In genomic region chr12:47825239-47825639, GRCh38 we compare ENCODE assay signal across 11 cellular contexts. TPM values are rescaled to one million over a fixed set of nuclear protein-coding genes. Genes with fewer than 3 reads are reported as not detected.
DNase-seq lines count a peak whose midpoint lies in the region; ATAC-seq, FAIRE-seq and TF ChIP-seq lines count a peak whose summit lies in the region.
"Had no signal": no experiment of that assay in that cellular context is flagged by ENCODE, and none has a peak within 500 bp of the region (broad histone marks: within the 10 kb centered on the region; RNA-seq: fewer than 3 reads in every experiment).

No MANE protein-coding gene starts in this region.

- no peak for DNase-seq in activated naive CD4-positive, alpha-beta T cell treated with anti-CD3 and anti-CD28 coated beads, Interleukin-2, amount 10 ng/mL, durations not matched to agents 7 days and 5 days
- DNase-seq in activated naive CD4-positive, alpha-beta T cell (lab: John Stamatoyannopoulos, UW) = no peak
- DNase-seq in bronchial epithelial cell (ENCODE audit: low read depth) (peak; percentile 81), vagina (ENCODE audit: extremely low spot score in 2 of 2) (no peak), NK-92 (lab: John Stamatoyannopoulos, UW; ENCODE audit: unreplicated experiment) (no peak), amygdala (lab: John Stamatoyannopoulos, UW) (no peak)
- DNase-seq in naive thymus-derived CD4-positive, alpha-beta T cell = no peak
- DNase-seq: hippocampal formation; NCI-H345; stimulated activated naive CD4-positive, alpha-beta T cell treated with Interleukin-2 at 50 U/mL for 16 hours had no signal

- H3K4me3 ChIP-seq in bronchial epithelial cell (ENCODE audit: low read depth, low read length) (no peak overlapping the region), vagina (no peak overlapping the region)
- no peak overlapping the region for H3K4me3 ChIP-seq in naive thymus-derived CD4-positive, alpha-beta T cell (ENCODE audit: low read length)

- CTCF ChIA-PET in activated naive CD4-positive, alpha-beta T cell treated with anti-CD3 and anti-CD28 coated beads, Interleukin-2, amount 10 ng/mL, durations not matched to agents 7 days and 5 days (lab: Charles Lee) = interaction anchor here (1.4 to 1.7 kb wide), 4 partner anchors 9 to 21 kb away, joined by 3 to 6 read pairs (median 5); no protein-coding TSS in a partner anchor
- CTCF ChIA-PET in naive thymus-derived CD4-positive, alpha-beta T cell (lab: Charles Lee) = interaction anchor here (1.2 to 20.1 kb wide), 3 partner anchors 8 to 13 kb away, joined by 7 to 539 read pairs (median 16); partner anchors contain the start of gene HDAC7

- TF ChIP-seq POLR2A in vagina (IDR thresholded peaks at IDR 0.05) = no peak

- no peak for ATAC-seq in naive thymus-derived CD4-positive, alpha-beta T cell
- no peak for ATAC-seq in HG02798 (IDR thresholded peaks at IDR 0.05; ENCODE audit: poor library complexity, unreplicated experiment)

- peaks cover 95% of the 10 kb centered on the region for H3K4me1 Mint-ChIP-seq in activated naive CD4-positive, alpha-beta T cell treated with anti-CD3 and anti-CD28 coated beads, Interleukin-2, amount 10 ng/mL, durations not matched to agents 7 days and 5 days
- peaks cover 76 to 98% (median 89%) of the 10 kb centered on the region in 7 donors for H3K4me1 Mint-ChIP-seq in naive thymus-derived CD4-positive, alpha-beta T cell

- H3K27ac Mint-ChIP-seq in activated naive CD4-positive, alpha-beta T cell treated with anti-CD3 and anti-CD28 coated beads, Interleukin-2, amount 10 ng/mL, durations not matched to agents 7 days and 5 days = peak overlapping the region; percentile 90
- H3K27ac Mint-ChIP-seq in naive thymus-derived CD4-positive, alpha-beta T cell = peak overlapping the region; percentile 90 to 100 (median 97)

- H3K27ac ChIP-seq in naive thymus-derived CD4-positive, alpha-beta T cell (ENCODE audit: low read depth, low read length) = peak overlapping the region; percentile 70
- peak overlapping the region; percentile 99 for H3K27ac ChIP-seq in vagina

- no peaks in the 10 kb centered on the region for H3K9me3 Mint-ChIP-seq in activated naive CD4-positive, alpha-beta T cell treated with anti-CD3 and anti-CD28 coated beads, Interleukin-2, amount 10 ng/mL, durations not matched to agents 7 days and 5 days
- H3K9me3 Mint-ChIP-seq in naive thymus-derived CD4-positive, alpha-beta T cell = no peaks in the 10 kb centered on the region

- H3K27me3 ChIP-seq in bronchial epithelial cell (ENCODE audit: control insufficient read depth, insufficient read depth, low read length) (no peaks in the 10 kb centered on the region), vagina (no peaks in the 10 kb centered on the region)
- H3K27me3 ChIP-seq in naive thymus-derived CD4-positive, alpha-beta T cell (ENCODE audit: control insufficient read depth in 2 of 2, insufficient read depth in 2 of 2, low read length in 2 of 2) = no peaks in the 10 kb centered on the region

- peaks cover 47 to 97% of the 10 kb centered on the region in 2 donors for H3K4me1 ChIP-seq in naive thymus-derived CD4-positive, alpha-beta T cell (ENCODE audit: control insufficient read depth in 2 of 2, insufficient read depth in 2 of 2, low read length in 2 of 2)
- peaks cover 97% of the 10 kb centered on the region for H3K4me1 ChIP-seq in vagina

- no peaks in the 10 kb centered on the region for H3K9me3 ChIP-seq in naive thymus-derived CD4-positive, alpha-beta T cell (ENCODE audit: control insufficient read depth in 2 of 3, low read length in 3 of 3)
- no peaks in the 10 kb centered on the region for H3K9me3 ChIP-seq in vagina

- POLR2A ChIA-PET in naive thymus-derived CD4-positive, alpha-beta T cell (lab: Charles Lee) = interaction anchor here (0.8 to 16.4 kb wide), 6 partner anchors 6 to 320 kb away, joined by 3 to 364 read pairs (median 12); partner anchors contain the start of gene HDAC7

- H3K4me3 Mint-ChIP-seq in activated naive CD4-positive, alpha-beta T cell treated with anti-CD3 and anti-CD28 coated beads, Interleukin-2, amount 10 ng/mL, durations not matched to agents 7 days and 5 days = no peak overlapping the region
- H3K4me3 Mint-ChIP-seq in naive thymus-derived CD4-positive, alpha-beta T cell = peak overlapping the region; percentile 36 to 88 (median 78)

- TF ChIP-seq CTCF in bronchial epithelial cell (IDR thresholded peaks at IDR 0.05; ENCODE audit: insufficient read depth, low read length, severe bottlenecking) (no peak), vagina (IDR thresholded peaks at IDR 0.05) (no peak)

- intact Hi-C loops in naive thymus-derived CD4-positive, alpha-beta T cell (cut with micrococcal nuclease) = no loop called here
- intact Hi-C loops in vagina (cut with DNase I) = loop anchor here (5.0 kb wide), 1 partner anchor 48 kb away; no protein-coding TSS in a partner anchor

- H3K36me3 Mint-ChIP-seq in activated naive CD4-positive, alpha-beta T cell treated with anti-CD3 and anti-CD28 coated beads, Interleukin-2, amount 10 ng/mL, durations not matched to agents 7 days and 5 days = peaks cover 9% of the 10 kb centered on the region
- H3K36me3 Mint-ChIP-seq in naive thymus-derived CD4-positive, alpha-beta T cell = peaks cover 0 to 11% (median 0%) of the 10 kb centered on the region in 5 donors

- no peaks in the 10 kb centered on the region for H3K27me3 Mint-ChIP-seq in activated naive CD4-positive, alpha-beta T cell treated with anti-CD3 and anti-CD28 coated beads, Interleukin-2, amount 10 ng/mL, durations not matched to agents 7 days and 5 days
- H3K27me3 Mint-ChIP-seq in naive thymus-derived CD4-positive, alpha-beta T cell = no peaks in the 10 kb centered on the region

- H3K36me3 ChIP-seq in bronchial epithelial cell (ENCODE audit: control insufficient read depth, insufficient read depth, low read length) = no peaks in the 10 kb centered on the region
- H3K36me3 ChIP-seq in naive thymus-derived CD4-positive, alpha-beta T cell (ENCODE audit: control insufficient read depth in 2 of 3, insufficient read depth in 3 of 3, low read length in 3 of 3) = no peaks in the 10 kb centered on the region
- no peaks in the 10 kb centered on the region for H3K36me3 ChIP-seq in vagina

- FAIRE-seq in bronchial epithelial cell (lab: Jason Lieb, UNC) = no peak

RNA-seq across cellular contexts. Expression of gene HDAC7, which starts 5.5 kb away (rescaled TPM):
- 7.1 and 9.0 TPM in 2 replicates for total RNA-seq in bronchial epithelial cell
- total RNA-seq in naive thymus-derived CD4-positive, alpha-beta T cell = 100 to 1,000 TPM; 150 to 194 (median 188) TPM
- polyA plus RNA-seq in naive thymus-derived CD4-positive, alpha-beta T cell = 10 to 100 TPM; 16.7 to 36.7 TPM
- total RNA-seq in vagina = 67.0 TPM

RNA-seq across cellular contexts. Expression of gene SLC48A1, which starts 52.2 kb away (rescaled TPM):
- 7.3 and 10.3 TPM in 2 replicates for total RNA-seq in bronchial epithelial cell
- total RNA-seq in naive thymus-derived CD4-positive, alpha-beta T cell = 10 to 100 TPM in 2 of 5 experiments, 1 to 10 TPM in 3; 6.7 to 14.3 (median 10.0) TPM
- 10 to 100 TPM; 12.5 to 15.6 TPM for polyA plus RNA-seq in naive thymus-derived CD4-positive, alpha-beta T cell
- 20.9 TPM for total RNA-seq in vagina
